In the genomic region with DNA sequence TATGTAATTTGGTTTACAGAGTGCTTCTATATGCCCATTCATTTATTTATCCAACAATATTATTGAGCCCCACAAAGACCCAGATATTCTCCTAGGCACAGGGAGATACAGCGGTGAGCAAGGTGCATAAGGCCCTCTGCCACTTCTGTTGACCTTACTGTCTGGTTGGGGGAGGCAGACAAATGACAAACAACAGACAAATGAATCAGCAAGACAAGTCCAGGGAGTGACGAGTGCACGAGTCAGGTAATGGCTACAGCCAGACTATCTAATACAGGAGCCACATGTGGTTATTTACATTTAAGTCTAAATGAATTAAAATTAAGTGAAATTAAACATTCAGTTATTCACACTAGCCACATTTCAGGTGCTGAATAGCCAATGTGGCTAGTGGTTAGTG, we compare ENCODE assay signal across 11 cellular contexts. TPM values are rescaled to one million over a fixed set of nuclear protein-coding genes. Genes with fewer than 3 reads are reported as not detected.
A peak's percentile ranks its signal among the peaks of the same experiment; 100 is the strongest.
DNase-seq lines count a peak whose midpoint lies in the region; ATAC-seq, FAIRE-seq and TF ChIP-seq lines count a peak whose summit lies in the region.
"Had no signal": no experiment of that assay in that cellular context is flagged by ENCODE, and none has a peak within 500 bp of the region (broad histone marks: within the 10 kb centered on the region; RNA-seq: fewer than 3 reads in every experiment).

No MANE protein-coding gene starts in this region.

- no peak overlapping the region for H3K4me3 Mint-ChIP-seq in natural killer cell treated with Interleukin-12 subunit alpha and Interleukin-12 subunit beta and Interleukin-15 and Interleukin-18, amount 100 ng/mL, for 72 hours
- H3K4me3 Mint-ChIP-seq: activated naive CD4-positive, alpha-beta T cell treated with anti-CD3 and anti-CD28 coated beads for 36 hours had no signal

- BruUV-seq in endothelial cell of umbilical vein (replicated peaks; lab: Mats Ljungman, UMichigan) = no TSS peak

- dilution Hi-C loops in endothelial cell of umbilical vein (cut with MboI; ENCODE audit: extremely low pct_ligation_motif_present, low sequenced_read_pairs) = no loop called here

- no peak for TF ChIP-seq RAD21 in A549 (conservative IDR thresholded peaks at IDR 0.05 in 1 of 2, IDR thresholded peaks at IDR 0.05 in 1 of 2)

- CTCF ChIA-PET in A549 (lab: Yijun Ruan, JAX) = no interaction called here
- CTCF ChIA-PET in endothelial cell of umbilical vein (lab: Charles Lee) = interaction anchor here (0.8 to 2.4 kb wide), 4 partner anchors 16 to 141 kb away, joined by 3 to 8 read pairs (median 3); partner anchors contain the start of gene BCAR3

- H2AFZ ChIP-seq in endothelial cell of umbilical vein (ENCODE audit: low read depth, low read length) = no peak overlapping the region

- H3K4me2 ChIP-seq in A549 (peak overlapping the region; percentile 72), endothelial cell of umbilical vein (ENCODE audit: insufficient read depth, low read length) (no peak overlapping the region)

- peak; percentile 43 to 65; a peak in 4 of 6 replicates for ATAC-seq in A549
- ATAC-seq in GM19372 (IDR thresholded peaks at IDR 0.05; ENCODE audit: low read depth, unreplicated experiment) = peak; percentile 1
- ATAC-seq in HG03520 (IDR thresholded peaks at IDR 0.05; ENCODE audit: unreplicated experiment) = peak; percentile 14
- ATAC-seq in natural killer cell treated with Interleukin-12 subunit alpha and Interleukin-12 subunit beta and Interleukin-15 and Interleukin-18, amount 100 ng/mL, for 72 hours = no peak
- no peak for ATAC-seq in aorta (ENCODE audit: low FRiP score)

- H3K27me3 Mint-ChIP-seq in natural killer cell treated with Interleukin-12 subunit alpha and Interleukin-12 subunit beta and Interleukin-15 and Interleukin-18, amount 100 ng/mL, for 72 hours = no peaks in the 10 kb centered on the region

- intact Hi-C loops in endothelial cell of umbilical vein (cut with micrococcal nuclease) (loop anchor here (2.0 kb wide), 1 partner anchor 19 kb away; no protein-coding TSS in a partner anchor), aorta (cut with DNase I) (no loop called here)

- no peak for TF ChIP-seq EP300 in A549 (IDR thresholded peaks at IDR 0.05)

- H3K9me1 ChIP-seq in endothelial cell of umbilical vein (replicated peaks; ENCODE audit: control insufficient read depth, extremely low read depth, insufficient read depth, low read length) = no peaks in the 10 kb centered on the region

- FAIRE-seq in A549 (lab: Jason Lieb, UNC) (no peak), endothelial cell of umbilical vein (lab: Jason Lieb, UNC) (peak; percentile 15)

- no peak overlapping the region for H3K4me3 ChIP-seq in A549
- no peak overlapping the region for H3K4me3 ChIP-seq in endothelial cell of umbilical vein (replicated peaks in 1 of 3; ENCODE audit: insufficient read depth in 1 of 3, low read depth in 1 of 3, low read length in 3 of 3)
- no peak overlapping the region for H3K4me3 ChIP-seq in aorta (ENCODE audit: low read length in 2 of 2)
- H3K4me3 ChIP-seq: HAP-1 had no signal

- no peaks in the 10 kb centered on the region for H3K9me3 Mint-ChIP-seq in natural killer cell treated with Interleukin-12 subunit alpha and Interleukin-12 subunit beta and Interleukin-15 and Interleukin-18, amount 100 ng/mL, for 72 hours
- H3K9me3 Mint-ChIP-seq: activated naive CD4-positive, alpha-beta T cell treated with anti-CD3 and anti-CD28 coated beads for 36 hours had no signal

- no peak overlapping the region for H3K9ac ChIP-seq in endothelial cell of umbilical vein (replicated peaks; ENCODE audit: extremely low read depth, insufficient read depth, low read length)

- H3K36me3 ChIP-seq in endothelial cell of umbilical vein (ENCODE audit: control insufficient read depth in 2 of 2, extremely low read depth in 1 of 2, insufficient read depth in 2 of 2, low read length in 2 of 2) (no peaks in the 10 kb centered on the region), aorta (ENCODE audit: control insufficient read depth in 1 of 2, insufficient read depth in 2 of 2, low read length in 1 of 2) (no peaks in the 10 kb centered on the region)
- H3K36me3 ChIP-seq: HAP-1 had no signal

- WGBS in A549 (ENCODE audit: missing lambda C conversion rate) = 0% methylated on average over 3 of the region's 3 CpGs
- WGBS in aorta, 2 donors = 93 to 96% methylated on average over 3 of the region's 3 CpGs

- peaks cover 68% of the 10 kb centered on the region for H3K4me1 ChIP-seq in A549
- peaks cover 11% of the 10 kb centered on the region for H3K4me1 ChIP-seq in endothelial cell of umbilical vein (ENCODE audit: control insufficient read depth, extremely low read depth, insufficient read depth, low read length)
- H3K4me1 ChIP-seq in aorta (ENCODE audit: control insufficient read depth in 1 of 2, insufficient read depth in 2 of 2, low read length in 2 of 2) = no peaks in the 10 kb centered on the region
- H3K4me1 ChIP-seq: HAP-1 had no signal

- H3K79me2 ChIP-seq in endothelial cell of umbilical vein (ENCODE audit: control insufficient read depth, insufficient read depth, low read length) = no peaks in the 10 kb centered on the region

- peaks cover 11 to 15% of the 10 kb centered on the region in 2 donors for H3K4me1 Mint-ChIP-seq in natural killer cell treated with Interleukin-12 subunit alpha and Interleukin-12 subunit beta and Interleukin-15 and Interleukin-18, amount 100 ng/mL, for 72 hours (ENCODE audit: low read depth in 2 of 2)

- peak overlapping the region in 1 of 2 donors; percentile 13 for H3K27ac Mint-ChIP-seq in natural killer cell treated with Interleukin-12 subunit alpha and Interleukin-12 subunit beta and Interleukin-15 and Interleukin-18, amount 100 ng/mL, for 72 hours
- H3K27ac Mint-ChIP-seq: activated naive CD4-positive, alpha-beta T cell treated with anti-CD3 and anti-CD28 coated beads for 36 hours had no signal

- no peaks in the 10 kb centered on the region for H3K36me3 Mint-ChIP-seq in natural killer cell treated with Interleukin-12 subunit alpha and Interleukin-12 subunit beta and Interleukin-15 and Interleukin-18, amount 100 ng/mL, for 72 hours

- H3K27me3 ChIP-seq in endothelial cell of umbilical vein (ENCODE audit: control insufficient read depth in 2 of 2, insufficient read depth in 2 of 2, low read length in 2 of 2) (no peaks in the 10 kb centered on the region), aorta (ENCODE audit: control insufficient read depth in 1 of 2, insufficient read depth in 2 of 2, low read length in 1 of 2) (no peaks in the 10 kb centered on the region)

- no peaks in the 10 kb centered on the region for H4K20me1 ChIP-seq in endothelial cell of umbilical vein (replicated peaks; ENCODE audit: control insufficient read depth, extremely low read depth, insufficient read depth, low read length)

- H3K9me3 ChIP-seq in A549 (no peaks in the 10 kb centered on the region), endothelial cell of umbilical vein (replicated peaks; ENCODE audit: control insufficient read depth, insufficient read depth, low read length) (no peaks in the 10 kb centered on the region), aorta (ENCODE audit: control insufficient read depth, low read length) (no peaks in the 10 kb centered on the region)
- H3K9me3 ChIP-seq: HAP-1 had no signal

- POLR2A ChIA-PET in A549 (lab: Yijun Ruan, JAX) = interaction anchor here (1.8 kb wide), 1 partner anchor 22 kb away, joined by 7 read pairs; the partner anchor contains the start of gene BCAR3
- POLR2A ChIA-PET in endothelial cell of umbilical vein (lab: Charles Lee) = no interaction called here

- TF ChIP-seq POLR2A in A549 (IDR thresholded peaks at IDR 0.05; ENCODE audit: low read length) = no peak
- no peak for TF ChIP-seq POLR2A in endothelial cell of umbilical vein (IDR thresholded peaks at IDR 0.05; ENCODE audit: low read depth, low read length)

- DNase-seq in A549 (ENCODE audit: low read depth in 1 of 2, low spot score in 1 of 2) = peak; percentile 69 to 82
- no peak for DNase-seq in endothelial cell of umbilical vein (ENCODE audit: low read depth, low spot score)
- no peak for DNase-seq in middle frontal gyrus (ENCODE audit: extremely low spot score, low spot score)
- no peak for DNase-seq in natural killer cell treated with Interleukin-12 subunit alpha and Interleukin-12 subunit beta and Interleukin-15 and Interleukin-18, amount 100 ng/mL, for 72 hours (ENCODE audit: low spot score)
- DNase-seq in aorta = no peak
- DNase-seq in NCI-H1436 treated with DMSO at 0.1 percent for 48 hours (lab: John Stamatoyannopoulos, UW) = no peak
- DNase-seq: activated naive CD4-positive, alpha-beta T cell treated with anti-CD3 and anti-CD28 coated beads for 36 hours had no signal

- no peak for TF ChIP-seq CTCF in A549 (IDR thresholded peaks at IDR 0.05)
- TF ChIP-seq CTCF in endothelial cell of umbilical vein (IDR thresholded peaks at IDR 0.05; ENCODE audit: extremely low read depth in 1 of 2, insufficient read depth in 1 of 2, low read depth in 1 of 2, low read length in 2 of 2) = no peak

- H3K27ac ChIP-seq in A549 = peak overlapping the region; percentile 98 to 99
- no peak overlapping the region for H3K27ac ChIP-seq in endothelial cell of umbilical vein (ENCODE audit: insufficient read depth, low read depth, low read length)
- no peak overlapping the region for H3K27ac ChIP-seq in aorta (ENCODE audit: low read depth in 1 of 2, low read length in 2 of 2)
- H3K27ac ChIP-seq: VCaP had no signal

TF ChIP-seq in A549, 52 proteins besides CTCF, POLR2A, EP300 and RAD21 (continues in another document):
- peak; percentile 37 for TF ChIP-seq MAFK (IDR thresholded peaks at IDR 0.05; ENCODE audit: partially characterized antibody)
- TF ChIP-seq TP53 (CRISPR knock-in tag; IDR thresholded peaks at IDR 0.05) = no peak

TF ChIP-seq in endothelial cell of umbilical vein, 7 proteins besides CTCF, POLR2A, EP300 and RAD21 (continues in another document):
- TF ChIP-seq FOS (IDR thresholded peaks at IDR 0.05; ENCODE audit: borderline replicate concordance, insufficient read depth, low read length) = peak; percentile 41

RNA-seq across cellular contexts. Expression of gene BCAR3, which starts 22.0 kb away (rescaled TPM):
- polyA plus RNA-seq in A549 (2011; rRNA removed) (31.6 and 32.1 TPM in 2 replicates), A549 (2017; fragmentation: RNase III; extraction: RNeasy Plus Mini Kit Qiagen cat#74134 plus additional on column Dnase treatment) (29.8 to 35.8 TPM (median 33.4 TPM) in 3 replicates), endothelial cell of umbilical vein (15.6 and 17.5 TPM in 2 replicates), aorta (10 to 100 TPM in 1 of 2 donors, 1 to 10 TPM in 1; 8.4 to 13.7 TPM)
- polyA plus RNA-seq in A549 (2012; cell fraction: cytosol; rRNA removed) = 28.6 and 37.0 TPM in 2 replicates
- 40.5 and 50.4 TPM in 2 replicates for polyA plus RNA-seq in A549 (2012; cell fraction: nucleus; rRNA removed)
- 27.5 and 30.0 TPM in 2 replicates for polyA minus RNA-seq in A549 (2011; rRNA and poly(A)+ RNA removed)
- total RNA-seq in endothelial cell of umbilical vein (31.2 and 32.9 TPM in 2 replicates), aorta (10 to 100 TPM; 18.4 to 24.1 TPM)
- 25.3 and 26.5 TPM in 2 replicates for polyA plus RNA-seq in endothelial cell of umbilical vein (2011; cell fraction: cytosol; rRNA removed)
- 36.3 and 37.1 TPM in 2 replicates for polyA plus RNA-seq in endothelial cell of umbilical vein (2011; cell fraction: nucleus; rRNA removed)
- 32.6 and 38.1 TPM in 2 replicates for polyA plus RNA-seq in endothelial cell of umbilical vein (2012)
- polyA minus RNA-seq in endothelial cell of umbilical vein = 18.1 and 19.7 TPM in 2 replicates
- polyA minus RNA-seq in endothelial cell of umbilical vein (2011; cell fraction: cytosol; rRNA and poly(A)+ RNA removed) = 69.6 TPM
- 30.1 and 38.1 TPM in 2 replicates for polyA minus RNA-seq in endothelial cell of umbilical vein (2011; cell fraction: nucleus; rRNA and poly(A)+ RNA removed)
- total RNA-seq in natural killer cell treated with Interleukin-12 subunit alpha and Interleukin-12 subunit beta and Interleukin-15 and Interleukin-18, amount 100 ng/mL, for 72 hours = 10 to 100 TPM; 10.8 to 30.8 TPM

Comparison
In these comparisons a context has a peak if more than half of its experiments do, and no peak if none do; other contexts are left out.
1. ATAC-seq: peak in A549 (2 of 2), GM19372 (single experiment) and HG03520 (single experiment); none in natural killer cell treated with Interleukin-12 subunit alpha and Interleukin-12 subunit beta and Interleukin-15 and Interleukin-18, amount 100 ng/mL, for 72 hours (0 of 2) and aorta (single experiment).
2. DNase-seq: peak in A549 (2 of 2); none in endothelial cell of umbilical vein (single experiment), middle frontal gyrus (single experiment), natural killer cell treated with Interleukin-12 subunit alpha and Interleukin-12 subunit beta and Interleukin-15 and Interleukin-18, amount 100 ng/mL, for 72 hours (single experiment), aorta (0 of 2) and NCI-H1436 treated with DMSO at 0.1 percent for 48 hours (single experiment).
3. H3K27ac ChIP-seq: peak in A549 (2 of 2); none in endothelial cell of umbilical vein (single experiment) and aorta (0 of 2).